In genomic region chr5:88684136-88684500, GRCh38 we compare ENCODE assay signal across 16 cellular contexts.
DNase-seq lines count a peak whose midpoint lies in the region; ATAC-seq and TF ChIP-seq lines count a peak whose summit lies in the region.
"Had no signal": no experiment of that assay in that cellular context is flagged by ENCODE, and none has a peak within 500 bp of the region (broad histone marks: within the 10 kb centered on the region; RNA-seq: fewer than 3 reads in every experiment).

No MANE protein-coding gene starts in this region.

- peaks cover 23% of the 10 kb centered on the region for H3K4me1 ChIP-seq in iPS-18a (ENCODE audit: control insufficient read depth, low read depth, low read length)
- peaks cover 8% of the 10 kb centered on the region for H3K4me1 ChIP-seq in mammary epithelial cell (ENCODE audit: insufficient read depth, low read length)

- intact Hi-C loops in natural killer cell (cut with micrococcal nuclease) (no loop called here), mammary epithelial cell (cut with micrococcal nuclease) (loop anchor here (5.0 to 10.0 kb wide), 2 partner anchors 417 to 1139 kb away; partner anchors contain the start of gene TMEM161B)

- H3K79me2 ChIP-seq in mammary epithelial cell (ENCODE audit: insufficient read depth, low read length): no peaks in the 10 kb centered on the region

- H3K27me3 ChIP-seq in iPS-18a (ENCODE audit: control insufficient read depth, insufficient read depth, low read length) (peaks cover 100% of the 10 kb centered on the region), mammary epithelial cell (ENCODE audit: insufficient read depth, low read length) (peaks cover 80% of the 10 kb centered on the region)

- H3K4me1 Mint-ChIP-seq in natural killer cell: peaks cover 0 to 19% of the 10 kb centered on the region in 2 donors
- peaks cover 5 to 16% of the 10 kb centered on the region in 2 donors for H3K4me1 Mint-ChIP-seq in natural killer cell treated with Interleukin-12 subunit alpha and Interleukin-12 subunit beta and Interleukin-15 and Interleukin-18, amount 100 ng/mL, for 72 hours (ENCODE audit: low read depth in 2 of 2)

- ATAC-seq in natural killer cell (no peak), HG03280 (IDR thresholded peaks at IDR 0.05; ENCODE audit: unreplicated experiment) (no peak), GM21737 (IDR thresholded peaks at IDR 0.05; ENCODE audit: unreplicated experiment) (no peak)
- no peak for ATAC-seq in natural killer cell treated with Interleukin-12 subunit alpha and Interleukin-12 subunit beta and Interleukin-15 and Interleukin-18, amount 100 ng/mL, for 72 hours

- H3K9me3 Mint-ChIP-seq in natural killer cell: no peaks in the 10 kb centered on the region
- H3K9me3 Mint-ChIP-seq in natural killer cell treated with Interleukin-12 subunit alpha and Interleukin-12 subunit beta and Interleukin-15 and Interleukin-18, amount 100 ng/mL, for 72 hours: no peaks in the 10 kb centered on the region

- H3K36me3 ChIP-seq in iPS-18a (ENCODE audit: control insufficient read depth, low read depth, low read length) (no peaks in the 10 kb centered on the region), mammary epithelial cell (ENCODE audit: insufficient read depth, low read length) (no peaks in the 10 kb centered on the region)
- H3K36me3 ChIP-seq: ascending aorta, neutrophil, right lobe of liver had no signal

- peaks cover 3% of the 10 kb centered on the region for H4K20me1 ChIP-seq in mammary epithelial cell (ENCODE audit: insufficient read depth, low read length)

- no peak overlapping the region for H3K27ac Mint-ChIP-seq in natural killer cell
- no peak overlapping the region for H3K27ac Mint-ChIP-seq in natural killer cell treated with Interleukin-12 subunit alpha and Interleukin-12 subunit beta and Interleukin-15 and Interleukin-18, amount 100 ng/mL, for 72 hours

- dilution Hi-C loops in mammary epithelial cell (cut with HindIII; ENCODE audit: low sequenced_read_pairs): no loop called here

- H3K36me3 Mint-ChIP-seq in natural killer cell: peaks cover 7% of the 10 kb centered on the region
- H3K36me3 Mint-ChIP-seq in natural killer cell treated with Interleukin-12 subunit alpha and Interleukin-12 subunit beta and Interleukin-15 and Interleukin-18, amount 100 ng/mL, for 72 hours: peaks cover 17% of the 10 kb centered on the region

- H3K9me3 ChIP-seq in iPS-18a (ENCODE audit: control insufficient read depth, low read depth, low read length): no peaks in the 10 kb centered on the region
- H3K9me3 ChIP-seq in mammary epithelial cell (replicated peaks; ENCODE audit: insufficient read depth, low read length): peaks cover 4% of the 10 kb centered on the region
- H3K9me3 ChIP-seq: ascending aorta, neutrophil, right lobe of liver, SK-N-SH had no signal

- H3K4me3 Mint-ChIP-seq in natural killer cell: peak overlapping the region; percentile 35
- no peak overlapping the region for H3K4me3 Mint-ChIP-seq in natural killer cell treated with Interleukin-12 subunit alpha and Interleukin-12 subunit beta and Interleukin-15 and Interleukin-18, amount 100 ng/mL, for 72 hours

- H3K27ac ChIP-seq in iPS-18a (ENCODE audit: low read length) (no peak overlapping the region), mammary epithelial cell (ENCODE audit: insufficient read depth, low read depth, low read length) (no peak overlapping the region)
- H3K27ac ChIP-seq: ascending aorta, neutrophil, right lobe of liver, VCaP had no signal

- BruUV-seq in mammary epithelial cell (replicated peaks; lab: Mats Ljungman, UMichigan): no TSS peak

- H3K4me2 ChIP-seq in mammary epithelial cell (ENCODE audit: insufficient read depth, low read depth, low read length): no peak overlapping the region
- H3K4me2 ChIP-seq: SK-N-SH had no signal

- no peak for DNase-seq in natural killer cell
- DNase-seq in natural killer cell treated with Interleukin-12 subunit alpha and Interleukin-12 subunit beta and Interleukin-15 and Interleukin-18, amount 100 ng/mL, for 72 hours (ENCODE audit: low spot score): no peak
- DNase-seq in astrocyte of the cerebellum (ENCODE audit: low read depth): no peak
- no peak for DNase-seq in mammary epithelial cell
- DNase-seq in UCSD-AML1 (lab: John Stamatoyannopoulos, UW; ENCODE audit: unreplicated experiment): no peak
- DNase-seq: activated effector memory CD4-positive, alpha-beta T cell treated with anti-CD3 and anti-CD28 coated beads, Interleukin-2, amount 50 U/mL, for 16 hours; right lobe of liver; stimulated activated CD4-positive, alpha-beta T cell treated with anti-CD3 and anti-CD28 coated beads, Interleukin-2, amount 100 ng/mL, for 48 hours had no signal

- CTCF ChIA-PET in mammary epithelial cell (lab: Charles Lee; ENCODE audit: low non-redundant PET): no interaction called here

- in situ Hi-C loops in astrocyte of the cerebellum (cut with HindIII; ENCODE audit: low sequenced_read_pairs) (loop anchor here (5.0 to 25.0 kb wide), 3 partner anchors 542 to 1272 kb away; partner anchors contain the start of gene CCNH), mammary epithelial cell (cut with MboI; ENCODE audit: low sequenced_read_pairs in 2 of 2) (loop anchor here (10.0 to 25.0 kb wide), 4 partner anchors 547 to 1247 kb away; no protein-coding TSS in a partner anchor)

- H3K27me3 Mint-ChIP-seq in natural killer cell (ENCODE audit: low read depth in 2 of 2): peaks cover 85 to 88% of the 10 kb centered on the region in 2 donors
- H3K27me3 Mint-ChIP-seq in natural killer cell treated with Interleukin-12 subunit alpha and Interleukin-12 subunit beta and Interleukin-15 and Interleukin-18, amount 100 ng/mL, for 72 hours: peaks cover 56 to 82% of the 10 kb centered on the region in 2 donors

- no peak overlapping the region for H2AFZ ChIP-seq in mammary epithelial cell (ENCODE audit: low read depth, low read length)

- H3K9ac ChIP-seq in iPS-18a (ENCODE audit: low read length) (no peak overlapping the region), mammary epithelial cell (ENCODE audit: insufficient read depth, low read length) (no peak overlapping the region)
- H3K9ac ChIP-seq: SK-N-SH had no signal

- WGBS in mammary epithelial cell (ENCODE audit: low coverage, missing lambda C conversion rate): 9% methylated on average over 17 of the region's 17 CpGs

- H3K4me3 ChIP-seq in astrocyte of the cerebellum (ENCODE audit: low read depth, low read length): peak overlapping the region; percentile 68
- peak overlapping the region; percentile 53 for H3K4me3 ChIP-seq in iPS-18a (ENCODE audit: low read length)
- H3K4me3 ChIP-seq in mammary epithelial cell (replicated peaks in 1 of 3; ENCODE audit: insufficient read depth in 1 of 3, low read depth in 2 of 3, low read length in 3 of 3): no peak overlapping the region
- H3K4me3 ChIP-seq: ascending aorta, lung, right lobe of liver had no signal

- TF ChIP-seq CTCF in natural killer cell (IDR thresholded peaks at IDR 0.05) (no peak), astrocyte of the cerebellum (IDR thresholded peaks at IDR 0.05; ENCODE audit: low read depth, low read length, missing control alignments) (no peak), mammary epithelial cell (conservative IDR thresholded peaks at IDR 0.05 in 1 of 2, IDR thresholded peaks at IDR 0.05 in 1 of 2; ENCODE audit: extremely low read depth in 1 of 2, insufficient read depth in 1 of 2, low read depth in 1 of 2, low read length in 2 of 2) (no peak)

Comparison
In these comparisons a context has a peak if more than half of its experiments do, and no peak if none do; other contexts are left out.
1. H3K4me3 ChIP-seq: peak in astrocyte of the cerebellum (single experiment) and iPS-18a (single experiment); none in mammary epithelial cell (0 of 3).